ENCODE assay signal across 8 cellular contexts in genomic region chr16:1772908-1773702, GRCh38. TPM values are rescaled to one million over a fixed set of nuclear protein-coding genes. Genes with fewer than 3 reads are reported as not detected.
DNase-seq lines count a peak whose midpoint lies in the region; ATAC-seq and TF ChIP-seq lines count a peak whose summit lies in the region.

MRPS34 (minus strand) TSS chr16:1773134; CDS start chr16:1773119, 15 bp downstream.

- ATAC-seq in GM18520 (IDR thresholded peaks at IDR 0.05; ENCODE audit: unreplicated experiment) (peak; percentile 41), HG03280 (IDR thresholded peaks at IDR 0.05; ENCODE audit: unreplicated experiment) (peak; percentile 51)

- intact Hi-C loops in dorsolateral prefrontal cortex (cut with DNase I) = loop anchor here (2.0 to 10.0 kb wide), 4 partner anchors 66 to 281 kb away; partner anchors contain the start of genes CRAMP1 (in 1 of the 2), IFT140 (in 1 of the 2), MAPK8IP3 (in 1 of the 2) and RNF151 (in 1 of the 2)
- intact Hi-C loops in lower leg skin (cut with DNase I; ENCODE audit: low total_unique reads) = no loop called here

- peak; percentile 37 to 83 (median 68) for TF ChIP-seq CTCF in dorsolateral prefrontal cortex (IDR thresholded peaks at IDR 0.05 in 54 of 56, conservative IDR thresholded peaks at IDR 0.05 in 2 of 56; ENCODE audit: low read depth in 1 of 56, partially characterized antibody in 56 of 56)
- TF ChIP-seq CTCF in lower leg skin (IDR thresholded peaks at IDR 0.05) = no peak

- H3K27me3 ChIP-seq in dorsolateral prefrontal cortex = no peaks in the 10 kb centered on the region

- H3K4me3 ChIP-seq in dorsolateral prefrontal cortex (peak within 1 kb of the TSS; percentile 77 to 100 (median 95)), lower leg skin (ENCODE audit: low read depth, poor library complexity, severe bottlenecking) (peak within 1 kb of the TSS; percentile 69)

- DNase-seq in A172 (ENCODE audit: low spot score) (peak; percentile 66), NCI-H526 (lab: John Stamatoyannopoulos, UW) (peak; percentile 30 to 84), dorsolateral prefrontal cortex (peak; percentile 47 to 89 (median 78)), lower leg skin (ENCODE audit: low spot score in 2 of 2) (peak in 1 of 2 donors; percentile 96)
- DNase-seq in activated CD4-positive, alpha-beta T cell treated with anti-CD3 and anti-CD28 coated beads, Interleukin-2, amount 50 U/mL, for 4 hours = peak; percentile 65 to 68
- peak; percentile 68 to 78 for DNase-seq in stimulated activated CD4-positive, alpha-beta T cell treated with anti-CD3 and anti-CD28 coated beads, Interleukin-4, amount 100 ng/mL, for 4 hours

- 1% methylated on average over 26 to 66 of the region's 108 CpGs for WGBS in lower leg skin, 2 donors

- no peak for TF ChIP-seq POLR2A in lower leg skin (IDR thresholded peaks at IDR 0.05)

- H3K27ac ChIP-seq in dorsolateral prefrontal cortex = peak within 1 kb of the TSS; percentile 81 to 99 (median 95)

RNA-seq across cellular contexts. Expression of gene MRPS34, which starts in this region (rescaled TPM):
- 208 and 223 TPM in 2 replicates for total RNA-seq in A172 (2014; rRNA removed; shearing (Covaris generic))
- 10 to 100 TPM; 37.4 to 77.9 (median 58.6) TPM for total RNA-seq in dorsolateral prefrontal cortex
- total RNA-seq in lower leg skin = 100 to 1,000 TPM in 3 of 4 donors, 10 to 100 TPM in 1; 90.9 to 126 (median 105) TPM

Comparison
In these comparisons a context has a peak if more than half of its experiments do, and no peak if none do; other contexts are left out.
1. CTCF ChIP-seq: peak in dorsolateral prefrontal cortex (56 of 56); none in lower leg skin (0 of 3).